Comparison of ENCODE assay signal across 28 cellular contexts in genomic region chr15:96365781-96366525, GRCh38. TPM values are rescaled to one million over a fixed set of nuclear protein-coding genes. Genes with fewer than 3 reads are reported as not detected.
A peak's percentile ranks its signal among the peaks of the same experiment; 100 is the strongest.
DNase-seq lines count a peak whose midpoint lies in the region; ATAC-seq, FAIRE-seq and TF ChIP-seq lines count a peak whose summit lies in the region.
"Had no signal": no experiment of that assay in that cellular context is flagged by ENCODE, and none has a peak within 500 bp of the region (broad histone marks: within the 10 kb centered on the region; RNA-seq: fewer than 3 reads in every experiment).

No MANE protein-coding gene starts in this region.

- no peak for TF ChIP-seq CTCF in choroid plexus epithelial cell (conservative IDR thresholded peaks at IDR 0.05; ENCODE audit: low read depth, low read length)
- TF ChIP-seq CTCF in nephron progenitor cell (IDR thresholded peaks at IDR 0.05): no peak
- TF ChIP-seq CTCF in D721Med (IDR thresholded peaks at IDR 0.05; ENCODE audit: insufficient read depth, missing control alignments): no peak
- no peak for TF ChIP-seq CTCF in right lobe of liver (IDR thresholded peaks at IDR 0.05)

- peak; percentile 52 for DNase-seq in activated CD4-positive, alpha-beta T cell treated with anti-CD3 and anti-CD28 coated beads, Interleukin-2, amount 10 ng/mL, durations not matched to agents 24 days and 14 days
- DNase-seq in activated CD4-positive, alpha-beta T cell treated with anti-CD3 and anti-CD28 coated beads, Interleukin-2, amount 50 U/mL, for 4 hours: no peak
- DNase-seq in choroid plexus epithelial cell (ENCODE audit: low read depth) (no peak), nephron progenitor cell (peak; percentile 59), middle frontal gyrus (ENCODE audit: extremely low spot score, low spot score) (no peak), D721Med (ENCODE audit: insufficient read length, low spot score) (no peak), right lobe of liver (no peak)
- DNase-seq: activated CD4-positive, alpha-beta T cell treated with anti-CD3 and anti-CD28 coated beads for 4 hours; activated naive CD4-positive, alpha-beta T cell treated with Interleukin-2 at 50 U/mL for 16 hours; activated T-cell treated with anti-CD3 and anti-CD28 coated beads, Interleukin-2, amount 50 U/mL, for 72 hours; AML-193; CD8-positive, alpha-beta memory T cell; DMS153; glutamatergic neuron; Karpas-422; kidney glomerular epithelial cell; NCI-H146; NCI-H510A treated with DMSO at 0.1 percent for 48 hours; NK-92 treated with Interleukin-12 subunit alpha and Interleukin-12 subunit beta, amount 100 ng/mL, for 24 hours; occipital lobe; Peyer's patch; T-helper 2 cell had no signal

- FAIRE-seq in D721Med (lab: Jason Lieb, UNC): no peak
- FAIRE-seq: endothelial cell of umbilical vein, H54 had no signal

- peaks cover 7% of the 10 kb centered on the region for H3K36me3 Mint-ChIP-seq in activated CD4-positive, alpha-beta T cell treated with anti-CD3 and anti-CD28 coated beads, Interleukin-2, amount 10 ng/mL, durations not matched to agents 24 days and 14 days (ENCODE audit: low read depth)
- H3K36me3 Mint-ChIP-seq in nephron progenitor cell (ENCODE audit: low read depth): no peaks in the 10 kb centered on the region
- H3K36me3 Mint-ChIP-seq: CD8-positive, alpha-beta memory T cell had no signal

- H3K4me3 ChIP-seq in choroid plexus epithelial cell (ENCODE audit: low read depth, low read length): peak overlapping the region; percentile 43
- H3K4me3 ChIP-seq in stomach smooth muscle (ENCODE audit: low read length in 2 of 2): peak overlapping the region in 1 of 2 donors; percentile 62
- H3K4me3 ChIP-seq in right lobe of liver: no peak overlapping the region
- H3K4me3 ChIP-seq: lung, Peyer's patch, SJSA1, upper lobe of left lung had no signal

- H3K27me3 ChIP-seq in stomach smooth muscle (ENCODE audit: control insufficient read depth in 1 of 2, insufficient read depth in 2 of 2, low read length in 2 of 2) (no peaks in the 10 kb centered on the region), right lobe of liver (peaks cover 0 to 16% of the 10 kb centered on the region in 2 donors)
- H3K27me3 ChIP-seq: SJSA1 had no signal

- peak overlapping the region in 1 of 2 donors; percentile 62 for H3K9ac ChIP-seq in stomach smooth muscle (ENCODE audit: low read length in 2 of 2)

- H3K27ac ChIP-seq in stomach smooth muscle (ENCODE audit: low read length): peak overlapping the region; percentile 86
- no peak overlapping the region for H3K27ac ChIP-seq in right lobe of liver
- H3K27ac ChIP-seq: Peyer's patch, SJSA1, upper lobe of left lung had no signal

- H3K4me1 ChIP-seq in stomach smooth muscle (ENCODE audit: control insufficient read depth, insufficient read depth, low read length): peaks cover 16% of the 10 kb centered on the region
- peaks cover 0 to 8% (median 0%) of the 10 kb centered on the region in 4 donors for H3K4me1 ChIP-seq in right lobe of liver
- H3K4me1 ChIP-seq: Peyer's patch, SJSA1 had no signal

- H3K9me3 Mint-ChIP-seq in activated CD4-positive, alpha-beta T cell treated with anti-CD3 and anti-CD28 coated beads, Interleukin-2, amount 10 ng/mL, durations not matched to agents 24 days and 14 days: peaks cover 15% of the 10 kb centered on the region
- H3K9me3 Mint-ChIP-seq in nephron progenitor cell: no peaks in the 10 kb centered on the region

- intact Hi-C loops in activated CD4-positive, alpha-beta T cell treated with anti-CD3 and anti-CD28 coated beads, Interleukin-2, amount 10 ng/mL, durations not matched to agents 24 days and 14 days (cut with micrococcal nuclease): no loop called here
- intact Hi-C loops in right lobe of liver (cut with DNase I): no loop called here

- no peak for TF ChIP-seq POLR2A in right lobe of liver (IDR thresholded peaks at IDR 0.05)

- no peaks in the 10 kb centered on the region for H3K36me3 ChIP-seq in stomach smooth muscle (ENCODE audit: control insufficient read depth in 2 of 2, insufficient read depth in 2 of 2, low read length in 2 of 2)
- no peaks in the 10 kb centered on the region for H3K36me3 ChIP-seq in right lobe of liver
- H3K36me3 ChIP-seq: Peyer's patch, SJSA1, upper lobe of left lung had no signal

- H3K4me3 Mint-ChIP-seq in activated CD4-positive, alpha-beta T cell treated with anti-CD3 and anti-CD28 coated beads, Interleukin-2, amount 10 ng/mL, durations not matched to agents 24 days and 14 days: no peak overlapping the region
- H3K4me3 Mint-ChIP-seq in nephron progenitor cell: peak overlapping the region; percentile 79
- H3K4me3 Mint-ChIP-seq: CD8-positive, alpha-beta memory T cell had no signal

- H3K4me1 Mint-ChIP-seq in activated CD4-positive, alpha-beta T cell treated with anti-CD3 and anti-CD28 coated beads, Interleukin-2, amount 10 ng/mL, durations not matched to agents 24 days and 14 days: no peaks in the 10 kb centered on the region
- peaks cover 77% of the 10 kb centered on the region for H3K4me1 Mint-ChIP-seq in nephron progenitor cell

- H3K9me3 ChIP-seq in stomach smooth muscle (ENCODE audit: control insufficient read depth in 2 of 2, low read length in 2 of 2) (no peaks in the 10 kb centered on the region), right lobe of liver (no peaks in the 10 kb centered on the region)
- H3K9me3 ChIP-seq: Peyer's patch, SJSA1, upper lobe of left lung had no signal

- no peak overlapping the region for H3K27ac Mint-ChIP-seq in activated CD4-positive, alpha-beta T cell treated with anti-CD3 and anti-CD28 coated beads, Interleukin-2, amount 10 ng/mL, durations not matched to agents 24 days and 14 days
- H3K27ac Mint-ChIP-seq in nephron progenitor cell: no peak overlapping the region
- H3K27ac Mint-ChIP-seq: activated T-cell treated with anti-CD3 and anti-CD28 coated beads, Interleukin-2, amount 50 U/mL, for 72 hours; CD8-positive, alpha-beta memory T cell had no signal

- H3K27me3 Mint-ChIP-seq in activated CD4-positive, alpha-beta T cell treated with anti-CD3 and anti-CD28 coated beads, Interleukin-2, amount 10 ng/mL, durations not matched to agents 24 days and 14 days: peaks cover 81% of the 10 kb centered on the region
- H3K27me3 Mint-ChIP-seq in nephron progenitor cell (ENCODE audit: low read depth, poor library complexity): peaks cover 100% of the 10 kb centered on the region

- no peak for ATAC-seq in right lobe of liver
- ATAC-seq: activated T-cell treated with anti-CD3 and anti-CD28 coated beads, Interleukin-2, amount 50 U/mL, for 72 hours had no signal

- 21% methylated on average over 24 of the region's 42 CpGs for WGBS in right lobe of liver (ENCODE audit: insufficient coverage, low coverage, low lambda C conversion rate, missing lambda C conversion rate)

RNA-seq across cellular contexts. Expression of gene NR2F2, which starts 35.5 kb away (rescaled TPM):
- not detected in 2 replicates for total RNA-seq in activated CD4-positive, alpha-beta T cell treated with anti-CD3 and anti-CD28 coated beads, Interleukin-2, amount 10 ng/mL, durations not matched to agents 24 days and 14 days
- total RNA-seq in right lobe of liver: 10 to 100 TPM; 11.6 to 30.0 (median 20.7) TPM
- total RNA-seq: activated T-cell treated with anti-CD3 and anti-CD28 coated beads, Interleukin-2, amount 50 U/mL, for 72 hours; CD8-positive, alpha-beta memory T cell had no signal

Comparison
In these comparisons a context has a peak if more than half of its experiments do, and no peak if none do; other contexts are left out.
1. DNase-seq: peak in activated CD4-positive, alpha-beta T cell treated with anti-CD3 and anti-CD28 coated beads, Interleukin-2, amount 10 ng/mL, durations not matched to agents 24 days and 14 days (single experiment) and nephron progenitor cell (single experiment); none in activated CD4-positive, alpha-beta T cell treated with anti-CD3 and anti-CD28 coated beads, Interleukin-2, amount 50 U/mL, for 4 hours (0 of 2), choroid plexus epithelial cell (single experiment), middle frontal gyrus (single experiment), D721Med (single experiment) and right lobe of liver (0 of 3).
2. RNA of gene NR2F2, which starts 35.5 kb away (total RNA-seq): 11.6 to 30.0 TPM in right lobe of liver; not detected in activated CD4-positive, alpha-beta T cell treated with anti-CD3 and anti-CD28 coated beads, Interleukin-2, amount 10 ng/mL, durations not matched to agents 24 days and 14 days; every median in the first group is over 10 times any median in the second.